ENCODE assay signal across 9 cellular contexts in the genomic region with DNA sequence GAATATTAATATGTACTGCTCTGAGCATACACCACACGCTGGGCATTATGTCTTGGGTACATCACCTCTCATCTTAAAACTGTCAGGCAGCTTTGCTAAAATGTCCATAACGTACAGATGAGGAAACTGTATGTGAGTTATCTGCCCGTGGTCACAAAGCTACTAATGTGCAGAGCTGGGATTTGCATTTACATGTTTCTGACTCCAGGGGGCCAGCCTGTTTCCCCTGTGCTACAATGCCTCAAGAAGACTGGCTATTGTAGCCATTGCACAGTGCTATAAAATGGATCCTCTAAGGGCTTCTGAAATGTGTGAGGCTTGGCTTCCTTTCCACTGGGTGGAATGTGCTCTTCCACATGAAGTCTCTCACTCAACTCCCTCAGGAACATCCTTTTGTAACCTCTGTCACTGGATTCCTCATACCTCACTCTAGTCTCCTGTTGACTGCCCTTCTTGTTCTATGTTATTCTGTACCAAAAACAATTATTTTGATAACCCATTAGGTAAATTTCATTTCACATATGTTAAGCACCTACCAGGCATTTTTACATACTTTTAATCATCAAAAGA.
DNase-seq lines count a peak whose midpoint lies in the region; ATAC-seq and TF ChIP-seq lines count a peak whose summit lies in the region.
"Had no signal": no experiment of that assay in that cellular context is flagged by ENCODE, and none has a peak within 500 bp of the region (broad histone marks: within the 10 kb centered on the region; RNA-seq: fewer than 3 reads in every experiment).

No MANE protein-coding gene starts in this region.

- no peaks in the 10 kb centered on the region for H3F3A ChIP-seq in smooth muscle cell (ENCODE audit: low read depth)

- H3K27me3 ChIP-seq in smooth muscle cell (ENCODE audit: low read depth) = no peaks in the 10 kb centered on the region

- WGBS in smooth muscle cell (ENCODE audit: low lambda C conversion rate) = 90% methylated on average over 3 of the region's 3 CpGs

- H3K4me1 ChIP-seq in smooth muscle cell (ENCODE audit: low read depth) = no peaks in the 10 kb centered on the region

- H3K4me2 ChIP-seq in smooth muscle cell = no peak overlapping the region

- no peak for ATAC-seq in GM21825 (IDR thresholded peaks at IDR 0.05; ENCODE audit: unreplicated experiment)

- H3K79me2 ChIP-seq in smooth muscle cell (ENCODE audit: low read depth) = no peaks in the 10 kb centered on the region

- H3K4me3 ChIP-seq in smooth muscle cell = no peak overlapping the region

- no peaks in the 10 kb centered on the region for H3K9me3 ChIP-seq in smooth muscle cell (replicated peaks; ENCODE audit: low read depth)

- no peaks in the 10 kb centered on the region for H3K36me3 ChIP-seq in smooth muscle cell (ENCODE audit: low read depth)

- no peak overlapping the region for H3K9ac ChIP-seq in smooth muscle cell (ENCODE audit: low read depth)

- TF ChIP-seq CTCF in smooth muscle cell (IDR thresholded peaks at IDR 0.05; ENCODE audit: borderline replicate concordance, insufficient read depth, poor library complexity, severe bottlenecking) = peak; percentile 18

- no peaks in the 10 kb centered on the region for H4K20me1 ChIP-seq in smooth muscle cell (ENCODE audit: low read depth)

- no peak overlapping the region for H3K27ac ChIP-seq in smooth muscle cell (ENCODE audit: low read depth)

- no peak overlapping the region for H2AFZ ChIP-seq in smooth muscle cell (ENCODE audit: low read depth)

- DNase-seq in NCI-H82 (lab: John Stamatoyannopoulos, UW) = peak; percentile 63
- no peak for DNase-seq in NCI-H82 treated with DMSO at 0.1 percent for 48 hours (lab: John Stamatoyannopoulos, UW; ENCODE audit: unreplicated experiment)
- DNase-seq in HT-29 (ENCODE audit: low spot score) = peak; percentile 70
- DNase-seq in amniotic epithelial cell (ENCODE audit: low read depth) = peak; percentile 25
- DNase-seq in smooth muscle cell (lab: John Stamatoyannopoulos, UW; ENCODE audit: unreplicated experiment) = no peak
- DNase-seq in DMS114 treated with DMSO at 0.1 percent for 48 hours (lab: John Stamatoyannopoulos, UW; ENCODE audit: unreplicated experiment) = no peak
- no peak for DNase-seq in activated CD8-positive, alpha-beta memory T cell treated with anti-CD3 and anti-CD28 coated beads, Interleukin-2, amount 50 U/mL, for 48 hours
- DNase-seq: immature natural killer cell had no signal

Comparison
In these comparisons a context has a peak if more than half of its experiments do, and no peak if none do; other contexts are left out.
1. DNase-seq: peak in NCI-H82 (single experiment), HT-29 (single experiment) and amniotic epithelial cell (single experiment); none in NCI-H82 treated with DMSO at 0.1 percent for 48 hours (single experiment), smooth muscle cell (single experiment), DMS114 treated with DMSO at 0.1 percent for 48 hours (single experiment) and activated CD8-positive, alpha-beta memory T cell treated with anti-CD3 and anti-CD28 coated beads, Interleukin-2, amount 50 U/mL, for 48 hours (single experiment).